ENCODE assay signal across 1 cellular context in genomic region chr5:97547999-97548797, GRCh38.
A peak's percentile ranks its signal among the peaks of the same experiment; 100 is the strongest.
TF ChIP-seq lines count a peak whose summit lies in the region.

No MANE protein-coding gene starts in this region.

TF ChIP-seq in GM12878, 131 proteins besides CTCF, POLR2A, EP300 and RAD21 (continued from another document and continues in another):
- TF ChIP-seq BCL11A (IDR thresholded peaks at IDR 0.05; ENCODE audit: low read depth, low read length) (peak; percentile 95), NKRF (conservative IDR thresholded peaks at IDR 0.05) (no peak), CEBPZ (IDR thresholded peaks at IDR 0.05; ENCODE audit: low read depth, low read length) (no peak), NR2C1 (IDR thresholded peaks at IDR 0.05) (no peak), TCF3 (IDR thresholded peaks at IDR 0.05; ENCODE audit: borderline replicate concordance, insufficient read depth, low read depth, low read length) (no peak), ESRRA (IDR thresholded peaks at IDR 0.05; ENCODE audit: low read length) (no peak), MYB (IDR thresholded peaks at IDR 0.05; ENCODE audit: borderline replicate concordance, low read depth, low read length) (no peak), RB1 (IDR thresholded peaks at IDR 0.05; ENCODE audit: borderline replicate concordance) (no peak), ASH2L (IDR thresholded peaks at IDR 0.05; ENCODE audit: borderline replicate concordance, low read depth) (no peak), NFIC (IDR thresholded peaks at IDR 0.05; ENCODE audit: low read depth, low read length) (peak; percentile 85), REST (IDR thresholded peaks at IDR 0.05; ENCODE audit: low read depth, low read length) (no peak), IKZF1 (conservative IDR thresholded peaks at IDR 0.05) (peak; percentile 83), WRNIP1 (IDR thresholded peaks at IDR 0.05; ENCODE audit: borderline replicate concordance, low read depth, low read length) (no peak), MYC (IDR thresholded peaks at IDR 0.05; ENCODE audit: insufficient read depth, insufficient read length, insufficient replicate concordance, low read length, severe bottlenecking) (no peak), ETV6 (conservative IDR thresholded peaks at IDR 0.05 in 1 of 2, IDR thresholded peaks at IDR 0.05 in 1 of 2; ENCODE audit: borderline replicate concordance in 1 of 2, low read depth in 1 of 2) (peak in 1 of 2 experiments; percentile 68; a peak in 1 of 4 replicates), MXI1 (IDR thresholded peaks at IDR 0.05; ENCODE audit: low read depth, low read length) (no peak), POLR2AphosphoS2 (IDR thresholded peaks at IDR 0.05; ENCODE audit: low read depth, low read length) (no peak), CBX3 (IDR thresholded peaks at IDR 0.05; ENCODE audit: borderline replicate concordance, low read depth) (no peak), PML (IDR thresholded peaks at IDR 0.05; ENCODE audit: low read length) (0 out of 2 replicates have a peak, but pooled peaks have one; percentile 34), ZNF622 (IDR thresholded peaks at IDR 0.05) (no peak), RBBP5 (conservative IDR thresholded peaks at IDR 0.05) (no peak), E2F4 (IDR thresholded peaks at IDR 0.05; ENCODE audit: low read depth, low read length) (no peak), TBL1XR1 (IDR thresholded peaks at IDR 0.05; ENCODE audit: low read depth, low read length) (no peak; the same call in 1 of the 2 replicates), ZNF24 (IDR thresholded peaks at IDR 0.05) (0 out of 2 replicates have a peak, but pooled peaks have one; percentile 13), SPI1 (IDR thresholded peaks at IDR 0.05; ENCODE audit: borderline replicate concordance, insufficient read depth, low read depth, low read length) (peak; percentile 63; the same call in 1 of the 2 replicates), NFYA (IDR thresholded peaks at IDR 0.05; ENCODE audit: borderline replicate concordance, low read depth, low read length) (no peak), ZSCAN29 (IDR thresholded peaks at IDR 0.05) (no peak), CREM (IDR thresholded peaks at IDR 0.05; ENCODE audit: low read depth) (peak; percentile 8; the same call in 1 of the 2 replicates), MAX (IDR thresholded peaks at IDR 0.05; ENCODE audit: low read depth, low read length) (no peak), EZH2 (IDR thresholded peaks at IDR 0.05; ENCODE audit: borderline replicate concordance, control insufficient read depth, low read depth, low read length) (no peak), USF1 (IDR thresholded peaks at IDR 0.05; ENCODE audit: borderline replicate concordance, extremely low read length, insufficient read depth, low read depth, low read length) (no peak), SREBF1 (IDR thresholded peaks at IDR 0.05; ENCODE audit: low read length) (no peak), E2F8 (IDR thresholded peaks at IDR 0.05; ENCODE audit: low read depth, partially characterized antibody) (no peak), MLLT1 (IDR thresholded peaks at IDR 0.05) (peak; percentile 59), SP1 (IDR thresholded peaks at IDR 0.05; ENCODE audit: low read depth, low read length) (no peak), EED (IDR thresholded peaks at IDR 0.05; ENCODE audit: low read depth) (peak; percentile 67), JUND (IDR thresholded peaks at IDR 0.05; ENCODE audit: low read depth, low read length) (no peak), ZZZ3 (IDR thresholded peaks at IDR 0.05; ENCODE audit: control insufficient read depth, insufficient read length, low read depth) (no peak), HDAC2 (IDR thresholded peaks at IDR 0.05) (no peak), GABPA (IDR thresholded peaks at IDR 0.05; ENCODE audit: low read depth) (0 out of 2 replicates have a peak, but pooled peaks have one; percentile 4), CEBPB (IDR thresholded peaks at IDR 0.05; ENCODE audit: borderline replicate concordance in 1 of 2, low read depth in 2 of 2, low read length in 2 of 2) (no peak), IRF4 (IDR thresholded peaks at IDR 0.05; ENCODE audit: low read depth, low read length) (peak; percentile 64; the same call in 1 of the 2 replicates), CBFB (IDR thresholded peaks at IDR 0.05; ENCODE audit: low read depth) (peak; percentile 67; the same call in 1 of the 2 replicates), E4F1 (IDR thresholded peaks at IDR 0.05; ENCODE audit: borderline replicate concordance, partially characterized antibody) (no peak), PAX5 (IDR thresholded peaks at IDR 0.05; ENCODE audit: borderline replicate concordance, low read depth, low read length) (peak; percentile 65; the same call in 1 of the 2 replicates), ZNF384 (IDR thresholded peaks at IDR 0.05; ENCODE audit: borderline replicate concordance, low read depth, low read length) (no peak), SMAD1 (IDR thresholded peaks at IDR 0.05; ENCODE audit: low read depth, partially characterized antibody) (no peak), HCFC1 (IDR thresholded peaks at IDR 0.05; ENCODE audit: low read length) (no peak)
